ENCODE assay signal across 20 cellular contexts in genomic region chr2:55957142-55957541, GRCh38. TPM values are rescaled to one million over a fixed set of nuclear protein-coding genes. Genes with fewer than 3 reads are reported as not detected.
A peak's percentile ranks its signal among the peaks of the same experiment; 100 is the strongest.
DNase-seq lines count a peak whose midpoint lies in the region; ATAC-seq, FAIRE-seq and TF ChIP-seq lines count a peak whose summit lies in the region.
"Had no signal": no experiment of that assay in that cellular context is flagged by ENCODE, and none has a peak within 500 bp of the region (broad histone marks: within the 10 kb centered on the region; RNA-seq: fewer than 3 reads in every experiment).

No MANE protein-coding gene starts in this region.

- H3K27me3 ChIP-seq in aorta (ENCODE audit: control insufficient read depth in 1 of 2, insufficient read depth in 2 of 2, low read length in 1 of 2) = no peaks in the 10 kb centered on the region
- peaks cover 0 to 3% of the 10 kb centered on the region in 2 experiments; a peak in 1 of 5 replicates for H3K27me3 ChIP-seq in HepG2 (ENCODE audit: control insufficient read depth in 1 of 2, insufficient read depth in 2 of 2, low read length in 2 of 2)

- no peak for TF ChIP-seq CTCF in HepG2 (CRISPR knock-in tag; IDR thresholded peaks at IDR 0.05)

- no peak overlapping the region for H3K4me3 ChIP-seq in aorta (ENCODE audit: low read length in 2 of 2)
- H3K4me3 ChIP-seq in HepG2 (replicated peaks in 1 of 3; ENCODE audit: insufficient read depth in 1 of 3, low read depth in 2 of 3, low read length in 3 of 3) = no peak overlapping the region
- H3K4me3 ChIP-seq: GM23248, HAP-1, K562, SJCRH30 had no signal

- WGBS in aorta, 2 donors = 85 to 94% methylated on average over 3 of the region's 3 CpGs
- WGBS in HepG2 (ENCODE audit: low lambda C conversion rate) = 2% methylated on average over 3 of the region's 3 CpGs

- H3K9me3 ChIP-seq in aorta (ENCODE audit: control insufficient read depth, low read length) (no peaks in the 10 kb centered on the region), HepG2 (ENCODE audit: low read length) (no peaks in the 10 kb centered on the region)
- H3K9me3 ChIP-seq: HAP-1, SJCRH30 had no signal

- H3K27ac ChIP-seq in aorta (ENCODE audit: low read depth in 1 of 2, low read length in 2 of 2) (no peak overlapping the region), HepG2 (ENCODE audit: extremely low read length, insufficient read depth, low read length) (no peak overlapping the region)
- H3K27ac ChIP-seq: GM23248, SJCRH30 had no signal

- H4K20me1 ChIP-seq in HepG2 (ENCODE audit: insufficient read depth, low read length) = no peaks in the 10 kb centered on the region

- intact Hi-C loops in left ventricle myocardium superior (cut with micrococcal nuclease) (no loop called here), cardiac septum (cut with DNase I) (no loop called here), aorta (cut with DNase I) (no loop called here), HepG2 (cut with micrococcal nuclease; ENCODE audit: unreplicated experiment) (no loop called here)

- peak; percentile 51 for ATAC-seq in left ventricle myocardium superior
- ATAC-seq in aorta (ENCODE audit: low FRiP score) = peak; percentile 54
- no peak for ATAC-seq in HepG2
- ATAC-seq: K562 had no signal

- no peak for TF ChIP-seq EP300 in HepG2 (IDR thresholded peaks at IDR 0.05; ENCODE audit: low read depth in 2 of 2, low read length in 2 of 2)
- no peak for TF ChIP-seq EP300 in HepG2 (CRISPR knock-in tag; IDR thresholded peaks at IDR 0.05; ENCODE audit: borderline replicate concordance)

- TF ChIP-seq RAD21 in HepG2 (CRISPR knock-in tag; IDR thresholded peaks at IDR 0.05) = no peak

- H3K4me2 ChIP-seq in HepG2 (ENCODE audit: low read depth, low read length) = no peak overlapping the region

- POLR2A ChIA-PET in HepG2 (lab: Yijun Ruan, JAX) = no interaction called here

- H3K79me2 ChIP-seq in HepG2 (ENCODE audit: insufficient read depth, low read length) = no peaks in the 10 kb centered on the region

- BruUV-seq in HepG2 (replicated peaks; lab: Mats Ljungman, UMichigan) = no TSS peak

- no peak for TF ChIP-seq POLR2A in HepG2 (IDR thresholded peaks at IDR 0.05; ENCODE audit: insufficient read depth in 1 of 2, low read depth in 2 of 2, low read length in 2 of 2)

- CTCF ChIA-PET in HepG2 (lab: Yijun Ruan, JAX; ENCODE audit: low intra/inter-chr PET ratio, low total read pairs) = no interaction called here

- FAIRE-seq in HepG2 (lab: Jason Lieb, UNC) (no peak), urothelium cell line (lab: Jason Lieb, UNC) (no peak)
- FAIRE-seq: A204.1, GM12891, K562 had no signal

- H3K9ac ChIP-seq in HepG2 (ENCODE audit: insufficient read depth, low read depth, low read length) = no peak overlapping the region
- H3K9ac ChIP-seq: GM23248 had no signal

- no peak overlapping the region for H2AFZ ChIP-seq in HepG2 (ENCODE audit: low read length)
- H2AFZ ChIP-seq: GM23248 had no signal

- DNase-seq in left ventricle myocardium superior = no peak
- DNase-seq in cardiac septum (ENCODE audit: low spot score) = no peak
- peak; percentile 47 for DNase-seq in dermis blood vessel endothelial cell
- DNase-seq in iris pigment epithelial cell (ENCODE audit: low read depth) = peak; percentile 38
- DNase-seq in aorta = no peak
- no peak for DNase-seq in DMS79 treated with DMSO at 0.1 percent for 48 hours (lab: John Stamatoyannopoulos, UW)
- no peak for DNase-seq in HepG2 (ENCODE audit: low spot score)
- DNase-seq in urothelium cell line (ENCODE audit: low spot score) = no peak
- DNase-seq: CD4-positive, alpha-beta T cell; EL; GM23248; NCI-H1105 treated with DMSO at 0.1 percent for 48 hours; NCI-H1694; NCI-H2081 treated with DMSO at 0.1 percent for 48 hours; RPMI8226; SJCRH30 had no signal

- H3K36me3 ChIP-seq in aorta (ENCODE audit: control insufficient read depth in 1 of 2, insufficient read depth in 2 of 2, low read length in 1 of 2) (no peaks in the 10 kb centered on the region), HepG2 (replicated peaks in 1 of 2; ENCODE audit: control insufficient read depth in 1 of 2, insufficient read depth in 2 of 2, low read length in 2 of 2) (no peaks in the 10 kb centered on the region)
- H3K36me3 ChIP-seq: HAP-1, SJCRH30 had no signal

- H3K4me1 ChIP-seq in aorta (ENCODE audit: control insufficient read depth in 1 of 2, insufficient read depth in 2 of 2, low read length in 2 of 2) (no peaks in the 10 kb centered on the region), HepG2 (ENCODE audit: insufficient read depth, low read length) (no peaks in the 10 kb centered on the region)
- H3K4me1 ChIP-seq: HAP-1, SJCRH30 had no signal

- in situ Hi-C loops in HepG2 (cut with HindIII; ENCODE audit: extremely low pct_ligation_motif_present, low pct_unique_long_range_greater_than_20kb) = no loop called here

TF ChIP-seq in HepG2, 621 proteins besides CTCF, POLR2A, EP300 and RAD21:
- TF ChIP-seq ZBTB39 (CRISPR knock-in tag; IDR thresholded peaks at IDR 0.05) (no peak), NFE2L1 (CRISPR knock-in tag; IDR thresholded peaks at IDR 0.05; ENCODE audit: borderline replicate concordance) (no peak), ZNF563 (CRISPR knock-in tag; IDR thresholded peaks at IDR 0.05) (no peak), RORA (CRISPR knock-in tag; IDR thresholded peaks at IDR 0.05) (no peak), FOXJ3 (CRISPR knock-in tag; IDR thresholded peaks at IDR 0.05; ENCODE audit: borderline replicate concordance) (no peak), ARHGAP35 (CRISPR knock-in tag; IDR thresholded peaks at IDR 0.05; ENCODE audit: borderline replicate concordance) (no peak), CENPT (CRISPR knock-in tag; IDR thresholded peaks at IDR 0.05; ENCODE audit: low read depth) (no peak), ZNF510 (CRISPR knock-in tag; IDR thresholded peaks at IDR 0.05; ENCODE audit: low read depth) (no peak), ATAD3A (CRISPR knock-in tag; IDR thresholded peaks at IDR 0.05) (no peak), POLR2AphosphoS2 (IDR thresholded peaks at IDR 0.05; ENCODE audit: low read depth, low read length) (no peak), ZNF598 (CRISPR knock-in tag; IDR thresholded peaks at IDR 0.05; ENCODE audit: borderline replicate concordance) (no peak), NKX3-1 (CRISPR knock-in tag; IDR thresholded peaks at IDR 0.05) (no peak)
- TF ChIP-seq, protein P1, sequence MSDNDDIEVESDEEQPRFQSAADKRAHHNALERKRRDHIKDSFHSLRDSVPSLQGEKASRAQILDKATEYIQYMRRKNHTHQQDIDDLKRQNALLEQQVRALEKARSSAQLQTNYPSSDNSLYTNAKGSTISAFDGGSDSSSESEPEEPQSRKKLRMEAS (IDR thresholded peaks at IDR 0.05) = no peak

RNA-seq across cellular contexts. Expression of gene EFEMP1, which starts 33.6 kb away (rescaled TPM):
- total RNA-seq in left ventricle myocardium superior (50.7 TPM), cardiac septum (48.5 TPM), dermis blood vessel endothelial cell (10,451 and 12,229 TPM in 2 replicates), aorta (100 to 1,000 TPM; 793 to 989 TPM), HepG2 (2016; rRNA removed; fragmentation: Illumina TruSeq; extraction: Trizol) (not detected in 2 replicates)
- polyA plus RNA-seq in aorta (1,000 to 10,000 TPM in 1 of 2 donors, 100 to 1,000 TPM in 1; 551 to 3,298 TPM), HepG2 (2011; rRNA removed) (not detected in 2 replicates)
- not detected in 2 replicates for total RNA-seq in HepG2 (2016; cell fraction: cytosol; rRNA removed; fragmentation: Illumina TruSeq; extraction: Trizol; ENCODE audit: low read depth)
- not detected in 2 replicates for total RNA-seq in HepG2 (2016; cell fraction: insoluble cytoplasmic fraction; rRNA removed; fragmentation: Illumina TruSeq; extraction: Trizol)
- total RNA-seq in HepG2 (2016; cell fraction: membrane; rRNA removed; fragmentation: Illumina TruSeq; extraction: Trizol) = not detected in 2 replicates
- total RNA-seq in HepG2 (2016; cell fraction: nucleus; rRNA removed; fragmentation: Illumina TruSeq; extraction: Trizol) = not detected in 2 replicates
- polyA plus RNA-seq in HepG2 (2011; cell fraction: cytosol; rRNA removed) = not detected in 2 replicates
- 0.07 TPM in 1 of 2 replicates, not detected in the other for polyA plus RNA-seq in HepG2 (2011; cell fraction: nucleus; rRNA removed)
- polyA plus RNA-seq in HepG2 (2012) = not detected in 2 replicates
- polyA plus RNA-seq in HepG2 (2016; cell fraction: cytosol; fragmentation: Illumina TruSeq; extraction: Trizol; ENCODE audit: low read depth) = not detected in 2 replicates
- polyA plus RNA-seq in HepG2 (2016; cell fraction: insoluble cytoplasmic fraction; fragmentation: Illumina TruSeq; extraction: Trizol; ENCODE audit: low read depth) = not detected in 2 replicates
- not detected in 2 replicates for polyA plus RNA-seq in HepG2 (2016; cell fraction: membrane; fragmentation: Illumina TruSeq; extraction: Trizol; ENCODE audit: low read depth)
- polyA plus RNA-seq in HepG2 (2016; cell fraction: nucleus; fragmentation: Illumina TruSeq; extraction: Trizol; ENCODE audit: insufficient read depth, low read depth) = not detected in 2 replicates
- polyA minus RNA-seq in HepG2 (2011; rRNA and poly(A)+ RNA removed; ENCODE audit: low replicate concordance) = 124 TPM in 1 of 2 replicates, not detected in the other
- polyA minus RNA-seq in HepG2 (2011; cell fraction: cytosol; rRNA and poly(A)+ RNA removed) = 1.6 TPM in 1 of 2 replicates, not detected in the other
- 0.62 and 0.64 TPM in 2 replicates for polyA minus RNA-seq in HepG2 (2011; cell fraction: nucleus; rRNA and poly(A)+ RNA removed)
- total RNA-seq: CD4-positive, alpha-beta T cell had no signal

Comparison
In these comparisons a context has a peak if more than half of its experiments do, and no peak if none do; other contexts are left out.
1. DNase-seq: peak in dermis blood vessel endothelial cell (single experiment) and iris pigment epithelial cell (single experiment); none in left ventricle myocardium superior (single experiment), cardiac septum (single experiment), aorta (0 of 2), DMS79 treated with DMSO at 0.1 percent for 48 hours (single experiment), HepG2 (single experiment) and urothelium cell line (single experiment).
2. RNA of gene EFEMP1, which starts 33.6 kb away (total RNA-seq): 10,451 to 12,229 TPM in dermis blood vessel endothelial cell, 793 to 989 TPM in aorta, 50.7 TPM in left ventricle myocardium superior (single experiment) and 48.5 TPM in cardiac septum (single experiment); not detected in HepG2; every median in the first group is over 10 times any median in the second.